ENCODE assay signal across 14 cellular contexts in the genomic region with DNA sequence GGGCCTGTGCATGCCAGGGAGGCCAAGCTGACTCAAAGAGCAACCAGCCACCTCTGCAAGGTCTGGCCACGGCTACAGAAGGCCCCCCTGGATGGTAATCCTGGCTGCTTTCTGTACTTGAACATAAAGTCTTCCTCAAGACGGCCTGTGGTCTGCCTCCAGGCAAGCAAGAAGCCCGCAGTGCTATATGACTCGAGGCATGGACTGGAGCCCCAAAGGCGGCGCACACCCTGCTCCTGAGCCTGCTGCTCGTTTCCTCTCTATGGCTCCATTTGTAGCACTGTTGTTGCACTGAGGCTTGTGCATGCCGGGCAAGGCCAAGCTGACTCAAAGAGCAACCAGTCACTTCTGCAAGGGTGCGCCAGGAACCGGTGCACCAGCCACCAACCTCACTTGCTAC. TPM values are rescaled to one million over a fixed set of nuclear protein-coding genes. Genes with fewer than 3 reads are reported as not detected.
DNase-seq lines count a peak whose midpoint lies in the region; ATAC-seq and TF ChIP-seq lines count a peak whose summit lies in the region.
"Not testable (repeated sequence)": the region's sequence is repeated elsewhere in the genome, so short reads cannot be mapped to it uniquely, and the experiment has no call there.
"Had no signal": no experiment of that assay in that cellular context is flagged by ENCODE, and none has a peak within 500 bp of the region (broad histone marks: within the 10 kb centered on the region; RNA-seq: fewer than 3 reads in every experiment).

No MANE protein-coding gene starts in this region.

- not testable (repeated sequence) for ATAC-seq in Right ventricle myocardium superior (ENCODE audit: poor library complexity); right cardiac atrium; right lobe of liver; lower lobe of right lung; upper lobe of right lung

- not testable (repeated sequence) for H3K36me3 ChIP-seq in esophagus muscularis mucosa, right lobe of liver, lower lobe of right lung, sigmoid colon, upper lobe of right lung

- not testable (repeated sequence) for H3K4me1 ChIP-seq in esophagus muscularis mucosa; right cardiac atrium (ENCODE audit: control insufficient read depth, insufficient read depth, low read length); right lobe of liver; lower lobe of right lung; sigmoid colon; upper lobe of right lung

- not testable (repeated sequence) for H3K9me3 ChIP-seq in esophagus muscularis mucosa; right cardiac atrium (ENCODE audit: control insufficient read depth, low read length); right lobe of liver; lower lobe of right lung; sigmoid colon; upper lobe of right lung

- H3K27ac ChIP-seq in esophagus muscularis mucosa (replicated peaks in 1 of 4); right cardiac atrium (ENCODE audit: low read length); right lobe of liver; lower lobe of right lung; sigmoid colon; upper lobe of right lung: not testable (repeated sequence)

- TF ChIP-seq CTCF in esophagus muscularis mucosa (IDR thresholded peaks at IDR 0.05); right lobe of liver (IDR thresholded peaks at IDR 0.05); lower lobe of right lung (IDR thresholded peaks at IDR 0.05); sigmoid colon (IDR thresholded peaks at IDR 0.05); upper lobe of right lung (IDR thresholded peaks at IDR 0.05): not testable (repeated sequence)

- DNase-seq in esophagus muscularis mucosa (ENCODE audit: extremely low spot score) (peak; percentile 10), Right ventricle myocardium superior (peak; percentile 12), right cardiac atrium (peak in 2 of 3 donors; percentile 10 to 18), right lobe of liver (peak in 2 of 3 donors; percentile 14 to 15), lower lobe of right lung (peak; percentile 32), sigmoid colon (peak; percentile 24), upper lobe of right lung (peak; percentile 53)

- not testable (repeated sequence) for H3K4me3 ChIP-seq in esophagus muscularis mucosa; right cardiac atrium (ENCODE audit: low read length); right lobe of liver; lower lobe of right lung; sigmoid colon; upper lobe of right lung

- not testable (repeated sequence) for TF ChIP-seq EP300 in esophagus muscularis mucosa (IDR thresholded peaks at IDR 0.05); sigmoid colon (IDR thresholded peaks at IDR 0.05)

- intact Hi-C loops in esophagus muscularis mucosa (cut with DNase I); Right ventricle myocardium superior (cut with DNase I); right cardiac atrium (cut with DNase I); right lobe of liver (cut with DNase I); lower lobe of right lung (cut with DNase I); sigmoid colon (cut with DNase I); upper lobe of right lung (cut with DNase I): not testable (repeated sequence)

- H3K27me3 ChIP-seq in esophagus muscularis mucosa; right cardiac atrium (ENCODE audit: control insufficient read depth, insufficient read depth); right lobe of liver; lower lobe of right lung (ENCODE audit: low read depth); sigmoid colon; upper lobe of right lung: not testable (repeated sequence)

- TF ChIP-seq POLR2A in esophagus muscularis mucosa (IDR thresholded peaks at IDR 0.05; ENCODE audit: low read depth); right lobe of liver (IDR thresholded peaks at IDR 0.05); sigmoid colon (IDR thresholded peaks at IDR 0.05): not testable (repeated sequence)

- WGBS in esophagus muscularis mucosa: 100% methylated on average over 5 of the region's 10 CpGs
- WGBS in right cardiac atrium: 90% methylated on average over 10 of the region's 10 CpGs
- WGBS in right lobe of liver (ENCODE audit: insufficient coverage, low coverage, low lambda C conversion rate, missing lambda C conversion rate): 80% methylated on average over 1 of the region's 10 CpGs
- WGBS in sigmoid colon, 2 donors: 90 to 92% methylated on average over 10 of the region's 10 CpGs

RNA-seq across cellular contexts. Expression of gene POTEI, which starts 57.3 kb away (rescaled TPM):
- total RNA-seq in esophagus muscularis mucosa (not detected), Right ventricle myocardium superior (not detected), right cardiac atrium (1 to 10 TPM in 3 of 4 donors, under 1 TPM in 1; 0.79 to 4.5 (median 3.0) TPM), right lobe of liver (not detected), lower lobe of right lung (0.24 TPM), sigmoid colon (not detected), upper lobe of right lung (not detected)
- polyA plus RNA-seq in right cardiac atrium (0.16 TPM), sigmoid colon (under 1 TPM in 1 of 3 donors, not detected in 2; 0.03 TPM)
- total RNA-seq: A673; CD4-positive, alpha-beta memory T cell; CD4-positive, CD25-positive, alpha-beta regulatory T cell; CD8-positive, alpha-beta memory T cell; G401 had no signal
- polyA plus RNA-seq: AG04450; CD14-positive monocyte; CD4-positive, alpha-beta memory T cell; CD4-positive, CD25-positive, alpha-beta regulatory T cell; CD8-positive, alpha-beta memory T cell had no signal
